ENCODE assay signal across 13 cellular contexts in genomic region chr1:226495716-226496115, GRCh38. TPM values are rescaled to one million over a fixed set of nuclear protein-coding genes. Genes with fewer than 3 reads are reported as not detected.
"Had no signal": no experiment of that assay in that cellular context is flagged by ENCODE, and none has a peak within 500 bp of the region (broad histone marks: within the 10 kb centered on the region; RNA-seq: fewer than 3 reads in every experiment).

No MANE protein-coding gene starts in this region.

- H3K9me3 Mint-ChIP-seq: activated naive CD4-positive, alpha-beta T cell treated with anti-CD3 and anti-CD28 coated beads for 36 hours; activated T-helper 2 cell treated with anti-CD3 and anti-CD28 coated beads, Interferon-gamma antibody, Interleukin-2, Interleukin-4, amounts not matched to agents 10 μg/mL and 5 μg/mL and 100 μg/mL, durations not matched to agents 14 hours and 24 hours and 36 hours; stimulated activated effector memory CD8-positive, alpha-beta T cell treated with anti-CD3 and anti-CD28 coated beads, Interleukin-12 subunit alpha, Interleukin-12 subunit beta, amount 100 ng/mL, for 72 hours had no signal

- H3K27ac ChIP-seq: tibial nerve, uterus had no signal

- H3K4me3 Mint-ChIP-seq: activated naive CD4-positive, alpha-beta T cell treated with anti-CD3 and anti-CD28 coated beads for 36 hours; immature natural killer cell; naive B cell; stimulated activated effector memory CD8-positive, alpha-beta T cell treated with anti-CD3 and anti-CD28 coated beads, Interleukin-12 subunit alpha, Interleukin-12 subunit beta, amount 100 ng/mL, for 72 hours had no signal

- H3K4me3 ChIP-seq: lung, tibial nerve, uterus had no signal

- H3K4me1 Mint-ChIP-seq: immature natural killer cell; stimulated activated effector memory CD8-positive, alpha-beta T cell treated with anti-CD3 and anti-CD28 coated beads, Interleukin-12 subunit alpha, Interleukin-12 subunit beta, amount 100 ng/mL, for 72 hours had no signal

- ATAC-seq: activated CD4-positive, CD25-positive, alpha-beta regulatory T cell treated with anti-CD3 and anti-CD28 coated beads, Interleukin-2, amount 50 U/mL, for 24 hours; left cardiac atrium; stimulated activated effector memory CD8-positive, alpha-beta T cell treated with anti-CD3 and anti-CD28 coated beads, Interleukin-12 subunit alpha, Interleukin-12 subunit beta, amount 100 ng/mL, for 72 hours had no signal

- DNase-seq: activated naive CD4-positive, alpha-beta T cell treated with anti-CD3 and anti-CD28 coated beads for 36 hours; foreskin fibroblast; immature natural killer cell; left cardiac atrium; naive B cell; substantia nigra; T-helper 9 cell; uterus had no signal

- H3K27ac Mint-ChIP-seq: activated naive CD4-positive, alpha-beta T cell treated with anti-CD3 and anti-CD28 coated beads for 36 hours; activated T-helper 2 cell treated with anti-CD3 and anti-CD28 coated beads, Interferon-gamma antibody, Interleukin-2, Interleukin-4, amounts not matched to agents 10 μg/mL and 5 μg/mL and 100 μg/mL, durations not matched to agents 14 hours and 24 hours and 36 hours; immature natural killer cell; stimulated activated effector memory CD8-positive, alpha-beta T cell treated with anti-CD3 and anti-CD28 coated beads, Interleukin-12 subunit alpha, Interleukin-12 subunit beta, amount 100 ng/mL, for 72 hours had no signal

RNA-seq across cellular contexts. Expression of gene STUM, which starts 52.8 kb away (rescaled TPM):
- total RNA-seq: activated naive CD4-positive, alpha-beta T cell treated with anti-CD3 and anti-CD28 coated beads for 36 hours; activated T-helper 2 cell treated with anti-CD3 and anti-CD28 coated beads, Interferon-gamma antibody, Interleukin-2, Interleukin-4, amounts not matched to agents 10 μg/mL and 5 μg/mL and 100 μg/mL, durations not matched to agents 14 hours and 24 hours and 36 hours had no signal
